ENCODE assay signal across 1 cellular context in genomic region chr2:48109491-48110204, GRCh38.
TF ChIP-seq lines count a peak whose summit lies in the region.

No MANE protein-coding gene starts in this region.

TF ChIP-seq in HCT116, 20 proteins besides CTCF, POLR2A, EP300 and RAD21:
- no peak for TF ChIP-seq SP1 (IDR thresholded peaks at IDR 0.05; ENCODE audit: low read depth)
- TF ChIP-seq REST (IDR thresholded peaks at IDR 0.05; ENCODE audit: low read depth) = no peak
- no peak for TF ChIP-seq EGR1 (IDR thresholded peaks at IDR 0.05; ENCODE audit: low read depth)
- no peak for TF ChIP-seq EZH2 (IDR thresholded peaks at IDR 0.05)
- TF ChIP-seq CEBPB (IDR thresholded peaks at IDR 0.05; ENCODE audit: low read depth) = no peak
- no peak for TF ChIP-seq YY1 (IDR thresholded peaks at IDR 0.05; ENCODE audit: extremely low read depth, insufficient replicate concordance, low read depth, low read length)
- TF ChIP-seq ZBTB33 (IDR thresholded peaks at IDR 0.05; ENCODE audit: extremely low read depth, insufficient replicate concordance, low read length) = no peak
- TF ChIP-seq EZH2phosphoT487 (IDR thresholded peaks at IDR 0.05; ENCODE audit: borderline replicate concordance) = no peak
- no peak for TF ChIP-seq SIN3A (IDR thresholded peaks at IDR 0.05; ENCODE audit: low read depth)
- TF ChIP-seq TCF7L2 (IDR thresholded peaks at IDR 0.05; ENCODE audit: borderline replicate concordance, extremely low read depth, insufficient read depth, insufficient read length) = no peak
- TF ChIP-seq FOSL1 (IDR thresholded peaks at IDR 0.05; ENCODE audit: low read depth) = no peak
TF ChIP-seq in HCT116: peak in this region for 0.
